Comparison of ENCODE assay signal across 20 cellular contexts in the genomic region with DNA sequence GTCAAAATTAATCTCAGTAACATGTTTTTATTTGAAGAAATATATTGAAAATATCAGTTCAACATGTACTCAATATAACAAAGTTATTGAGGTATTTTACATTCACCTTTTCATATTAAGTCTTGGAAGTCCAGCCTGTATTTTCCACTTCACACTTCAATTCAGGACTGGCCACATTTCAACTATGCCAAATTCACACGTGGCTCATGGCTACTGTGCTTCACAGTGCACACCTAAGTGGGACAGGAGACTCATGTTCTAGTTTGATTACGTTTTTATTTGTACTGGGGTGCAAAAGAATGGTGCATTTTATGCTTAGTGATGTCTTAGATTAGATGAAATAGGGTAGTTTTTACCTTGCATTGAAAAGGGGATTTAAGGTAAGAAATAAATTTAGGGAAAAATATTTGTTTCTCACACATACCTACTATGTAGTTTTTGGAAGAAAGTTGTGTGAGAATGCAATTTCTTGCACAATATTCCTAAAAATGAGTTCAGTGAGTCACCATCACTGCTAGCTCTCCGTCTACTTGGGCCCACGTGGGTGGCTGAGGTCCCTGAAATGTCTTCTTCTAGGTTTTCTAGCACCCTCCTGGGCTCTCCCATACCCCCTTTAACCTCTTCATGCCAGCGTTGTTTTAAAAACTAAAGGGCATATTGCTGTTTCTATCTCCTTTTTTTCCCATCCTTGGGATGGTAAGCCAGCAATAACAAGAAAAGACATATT.
"Had no signal": no experiment of that assay in that cellular context is flagged by ENCODE, and none has a peak within 500 bp of the region (broad histone marks: within the 10 kb centered on the region; RNA-seq: fewer than 3 reads in every experiment).

No MANE protein-coding gene starts in this region.

- H3K27me3 ChIP-seq: hepatocyte, tibial nerve, upper lobe of right lung, vagina had no signal

- H3K9me3 ChIP-seq: psoas muscle, tibial nerve, upper lobe of right lung, vagina had no signal

- H3K36me3 ChIP-seq: tibial nerve, upper lobe of right lung, vagina had no signal

- H3K27ac ChIP-seq: hepatocyte, psoas muscle, tibial nerve, upper lobe of right lung, vagina had no signal

- H3K4me3 ChIP-seq: coronary artery, hepatocyte, psoas muscle, tibial nerve, upper lobe of right lung, vagina had no signal

- ATAC-seq: left colon; psoas muscle; sciatic nerve; stimulated activated naive B cell treated with anti-CD40 and anti-IgM and Interleukin-4, amounts not matched to agents 10 μg/mL and 1 μg/mL and 100 μg/mL, for 72 hours; upper lobe of right lung had no signal

- DNase-seq: effector CD4-positive, alpha-beta T cell; endodermal cell; erythroblast; foreskin melanocyte; head of caudate nucleus; left colon; mesendoderm; naive B cell; occipital lobe; psoas muscle; retina; stimulated activated CD4-positive, alpha-beta T cell treated with anti-CD3 and anti-CD28 coated beads, Interleukin-2, amount 100 ng/mL, for 24 hours; stimulated activated CD4-positive, alpha-beta T cell treated with anti-CD3 and anti-CD28 coated beads, Interleukin-4, amount 100 ng/mL, for 4 hours; stimulated activated naive B cell treated with anti-CD40 and anti-IgM and Interleukin-4, amounts not matched to agents 10 μg/mL and 1 μg/mL and 100 μg/mL, for 72 hours; upper lobe of right lung had no signal

- H3K4me1 ChIP-seq: psoas muscle, tibial nerve, upper lobe of right lung, vagina had no signal
